Comparison of ENCODE assay signal across 9 cellular contexts in the genomic region with DNA sequence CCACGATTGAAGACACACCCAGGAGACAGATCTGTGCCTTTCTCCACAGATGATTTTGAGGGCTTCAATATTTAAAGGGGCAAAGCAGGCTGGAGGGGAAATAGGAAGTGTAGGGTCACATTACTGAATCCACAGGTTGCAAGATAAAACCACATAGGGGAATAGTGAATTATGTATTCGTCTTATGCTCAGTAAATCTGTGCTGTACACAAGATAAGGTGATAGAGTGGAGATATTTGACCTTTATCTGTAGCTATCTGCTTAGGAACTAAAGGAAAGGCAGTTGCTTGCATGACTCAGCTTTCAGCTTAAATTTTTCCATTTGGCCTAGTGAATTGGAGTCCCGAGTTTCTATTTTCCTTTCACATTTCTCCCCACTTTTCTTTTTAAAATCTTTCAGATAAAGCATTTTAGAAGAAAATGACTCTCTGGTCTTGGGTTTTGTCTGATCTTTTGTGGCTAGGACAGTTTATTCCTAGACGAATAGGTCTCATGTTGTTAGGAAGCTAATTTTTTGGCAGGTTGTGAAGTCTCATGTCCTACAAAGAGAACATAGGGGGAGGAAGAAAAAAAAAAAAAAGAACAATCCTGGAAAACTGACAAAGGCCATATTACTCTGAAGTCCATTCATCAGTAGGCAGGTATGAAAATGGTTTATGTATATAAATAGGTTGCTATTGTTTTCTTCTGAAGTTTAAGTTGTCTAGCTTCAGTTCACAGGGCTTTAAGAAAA. TPM values are rescaled to one million over a fixed set of nuclear protein-coding genes. Genes with fewer than 3 reads are reported as not detected.
A peak's percentile ranks its signal among the peaks of the same experiment; 100 is the strongest.
DNase-seq lines count a peak whose midpoint lies in the region; ATAC-seq, FAIRE-seq and TF ChIP-seq lines count a peak whose summit lies in the region.
"Had no signal": no experiment of that assay in that cellular context is flagged by ENCODE, and none has a peak within 500 bp of the region (broad histone marks: within the 10 kb centered on the region; RNA-seq: fewer than 3 reads in every experiment).

No MANE protein-coding gene starts in this region.

- H4K20me1 ChIP-seq in K562 (replicated peaks; ENCODE audit: control insufficient read depth, insufficient read depth, low read length) = no peaks in the 10 kb centered on the region

- no peak overlapping the region for H3K4me3 ChIP-seq in HUES6 (ENCODE audit: low read depth, low read length)
- H3K4me3 ChIP-seq in K562 = no peak overlapping the region
- H3K4me3 ChIP-seq in subcutaneous abdominal adipose tissue (ENCODE audit: low read depth in 1 of 5, low read length in 5 of 5) = no peak overlapping the region

- H3K4me1 Mint-ChIP-seq in activated naive CD4-positive, alpha-beta T cell treated with anti-CD3 and anti-CD28 coated beads, Interleukin-2, amount 10 ng/mL, durations not matched to agents 7 days and 5 days = no peaks in the 10 kb centered on the region

- no peak for TF ChIP-seq CTCF in K562 (IDR thresholded peaks at IDR 0.05 in 2 of 3, conservative IDR thresholded peaks at IDR 0.05 in 1 of 3; ENCODE audit: insufficient read depth in 2 of 3, low read depth in 1 of 3, low read length in 3 of 3)

- TF ChIP-seq POLR2A in K562 (conservative IDR thresholded peaks at IDR 0.05) (no peak), erythroblast (IDR thresholded peaks at IDR 0.05; ENCODE audit: low read length) (no peak)

- no TSS peak for BruUV-seq in K562 (replicated peaks; lab: Mats Ljungman, UMichigan)

- TF ChIP-seq RAD21 in K562 (CRISPR knock-in tag; conservative IDR thresholded peaks at IDR 0.05 in 1 of 2, IDR thresholded peaks at IDR 0.05 in 1 of 2) = no peak

- H3K9me1 ChIP-seq in K562 (ENCODE audit: control insufficient read depth, insufficient read depth, low read length) = no peaks in the 10 kb centered on the region

- H3K27me3 Mint-ChIP-seq in activated naive CD4-positive, alpha-beta T cell treated with anti-CD3 and anti-CD28 coated beads, Interleukin-2, amount 10 ng/mL, durations not matched to agents 7 days and 5 days = no peaks in the 10 kb centered on the region

- no peaks in the 10 kb centered on the region for H3K79me2 ChIP-seq in K562 (ENCODE audit: control insufficient read depth, insufficient read depth, low read length)

- WGBS in K562 (ENCODE audit: insufficient coverage, low coverage, missing lambda C conversion rate) = 12% methylated on average over 4 of the region's 4 CpGs

- H3K9me3 ChIP-seq in HUES6 (ENCODE audit: control insufficient read depth, insufficient read depth, low read depth, low read length) = no peaks in the 10 kb centered on the region
- H3K9me3 ChIP-seq in K562 (replicated peaks; ENCODE audit: control insufficient read depth, insufficient read depth, low read depth, low read length) = no peaks in the 10 kb centered on the region
- no peaks in the 10 kb centered on the region for H3K9me3 ChIP-seq in subcutaneous abdominal adipose tissue (ENCODE audit: control insufficient read depth in 5 of 5, low read length in 5 of 5)

- H3K27ac ChIP-seq in HUES6 (ENCODE audit: low read depth, low read length) (peak overlapping the region; percentile 69), K562 (ENCODE audit: extremely low read depth, low read depth, low read length) (peak overlapping the region; percentile 35; the same call in 1 of the 3 replicates), subcutaneous abdominal adipose tissue (ENCODE audit: low read depth, low read length) (peak overlapping the region; percentile 83)

- DNase-seq in K562 (ENCODE audit: extremely low read depth in 1 of 4, low spot score in 3 of 4) = no peak
- DNase-seq in left lobe of liver (ENCODE audit: low spot score) = no peak
- DNase-seq in activated naive CD4-positive, alpha-beta T cell treated with anti-CD3 and anti-CD28 coated beads, Interleukin-2, amount 10 ng/mL, durations not matched to agents 7 days and 5 days = no peak
- DNase-seq in SW480 (ENCODE audit: low spot score) = no peak
- DNase-seq in erythroblast (lab: John Stamatoyannopoulos, UW) = no peak
- DNase-seq: cerebellar nuclear complex, KG1 had no signal

- POLR2A ChIA-PET in K562 (lab: Yijun Ruan, JAX) = interaction anchor here (0.6 kb wide), 1 partner anchor 435 kb away, joined by 3 read pairs; no protein-coding TSS in a partner anchor

- ATAC-seq in K562 (no peak; the same call in 2 of the 3 replicates), left lobe of liver (peak; percentile 54)

- TF ChIP-seq EP300 in K562 (IDR thresholded peaks at IDR 0.05; ENCODE audit: low read length) = no peak

- no peak overlapping the region for H3K4me3 Mint-ChIP-seq in activated naive CD4-positive, alpha-beta T cell treated with anti-CD3 and anti-CD28 coated beads, Interleukin-2, amount 10 ng/mL, durations not matched to agents 7 days and 5 days

- intact Hi-C loops in K562 (cut with micrococcal nuclease) = no loop called here

- H3K36me3 ChIP-seq in HUES6 (ENCODE audit: control insufficient read depth, insufficient read depth, low read length) (no peaks in the 10 kb centered on the region), K562 (ENCODE audit: control insufficient read depth, insufficient read depth, low read length) (no peaks in the 10 kb centered on the region), subcutaneous abdominal adipose tissue (ENCODE audit: control insufficient read depth in 5 of 5, insufficient read depth in 5 of 5, low read length in 5 of 5) (no peaks in the 10 kb centered on the region)

- H2AFZ ChIP-seq in K562 (ENCODE audit: low read depth, low read length) = no peak overlapping the region

- H3K9me3 Mint-ChIP-seq in activated naive CD4-positive, alpha-beta T cell treated with anti-CD3 and anti-CD28 coated beads, Interleukin-2, amount 10 ng/mL, durations not matched to agents 7 days and 5 days = no peaks in the 10 kb centered on the region

- peaks cover 4% of the 10 kb centered on the region for H3K36me3 Mint-ChIP-seq in activated naive CD4-positive, alpha-beta T cell treated with anti-CD3 and anti-CD28 coated beads, Interleukin-2, amount 10 ng/mL, durations not matched to agents 7 days and 5 days

- no peak overlapping the region for H3K27ac Mint-ChIP-seq in activated naive CD4-positive, alpha-beta T cell treated with anti-CD3 and anti-CD28 coated beads, Interleukin-2, amount 10 ng/mL, durations not matched to agents 7 days and 5 days

- H3K4me2 ChIP-seq in K562 (ENCODE audit: insufficient read depth, low read length) = no peak overlapping the region

- H3K4me1 ChIP-seq in HUES6 (ENCODE audit: control insufficient read depth, insufficient read depth, low read length) = peaks cover 7% of the 10 kb centered on the region
- no peaks in the 10 kb centered on the region for H3K4me1 ChIP-seq in K562 (replicated peaks in 1 of 2; ENCODE audit: control insufficient read depth in 2 of 2, insufficient read depth in 2 of 2, low read length in 2 of 2)
- peaks cover 0 to 23% (median 7%) of the 10 kb centered on the region in 5 donors for H3K4me1 ChIP-seq in subcutaneous abdominal adipose tissue (ENCODE audit: control insufficient read depth in 5 of 5, insufficient read depth in 5 of 5, low read length in 5 of 5)

- in situ Hi-C loops in K562 (cut with MboI) = no loop called here

- CTCF ChIA-PET in K562 (lab: Yijun Ruan, JAX; ENCODE audit: low intra/inter-chr PET ratio) = no interaction called here
- CTCF ChIA-PET in activated naive CD4-positive, alpha-beta T cell treated with anti-CD3 and anti-CD28 coated beads, Interleukin-2, amount 10 ng/mL, durations not matched to agents 7 days and 5 days (lab: Charles Lee) = interaction anchor here (1.0 kb wide), 1 partner anchor 50 kb away, joined by 3 read pairs; no protein-coding TSS in a partner anchor

- H3K9ac ChIP-seq in HUES6 (ENCODE audit: low read length) (peak overlapping the region; percentile 53), K562 (ENCODE audit: insufficient read depth in 1 of 2, low read depth in 2 of 2, low read length in 2 of 2) (no peak overlapping the region), subcutaneous abdominal adipose tissue (ENCODE audit: low read length in 5 of 5) (peak overlapping the region in 3 of 5 donors; percentile 0 to 53 (median 7))

- H3K27me3 ChIP-seq in HUES6 (ENCODE audit: control insufficient read depth, insufficient read depth, low read length) (no peaks in the 10 kb centered on the region), K562 (ENCODE audit: control insufficient read depth in 2 of 2, insufficient read depth in 2 of 2, low read length in 2 of 2) (no peaks in the 10 kb centered on the region), subcutaneous abdominal adipose tissue (ENCODE audit: control insufficient read depth in 5 of 5, insufficient read depth in 4 of 5, low read length in 5 of 5) (no peaks in the 10 kb centered on the region)

- FAIRE-seq in K562 (lab: Jason Lieb, UNC) = no peak

TF ChIP-seq in K562, 482 proteins besides CTCF, POLR2A, EP300 and RAD21 (continues in another document):
- no peak for TF ChIP-seq ZKSCAN8 (CRISPR knock-in tag; IDR thresholded peaks at IDR 0.05)
- peak; percentile 44; the same call in 1 of the 2 replicates for TF ChIP-seq MTA1 (IDR thresholded peaks at IDR 0.05; ENCODE audit: borderline replicate concordance)
- peak; percentile 20; the same call in 1 of the 2 replicates for TF ChIP-seq MAFK (IDR thresholded peaks at IDR 0.05; ENCODE audit: low read length)
- no peak for TF ChIP-seq BMI1 (IDR thresholded peaks at IDR 0.05; ENCODE audit: low read length)
- TF ChIP-seq CBX5 (IDR thresholded peaks at IDR 0.05; ENCODE audit: borderline replicate concordance, low read depth) = no peak
- 0 out of 2 replicates have a peak, but pooled peaks have one; percentile 15 for TF ChIP-seq SMARCA4 (IDR thresholded peaks at IDR 0.05)
- TF ChIP-seq SMARCE1 (IDR thresholded peaks at IDR 0.05) = peak; percentile 47; the same call in 1 of the 2 replicates

RNA-seq across cellular contexts. Expression of a gene that starts 55.4 kb away (rescaled TPM):
- 2.7 and 4.2 TPM in 2 replicates for total RNA-seq in K562 (2011; cell fraction: chromatin; rRNA removed; ENCODE audit: low replicate concordance)
- 1.8 and 3.6 TPM in 2 replicates for total RNA-seq in K562 (2011; cell fraction: nucleolus; rRNA removed)
- total RNA-seq in K562 (2011; cell fraction: nucleoplasm; rRNA removed) = 4.5 and 4.6 TPM in 2 replicates
- total RNA-seq in K562 (2014; rRNA removed) (4.5 and 7.5 TPM in 2 replicates), K562 (2014; rRNA removed; fragmentation: Illumina TruSeq; extraction: Trizol) (5.0 and 5.1 TPM in 2 replicates), K562 (2015; rRNA removed; fragmentation: Illumina TruSeq; extraction: Trizol) (4.6 and 5.4 TPM in 2 replicates), K562 (2021) (4.9 and 5.5 TPM in 2 replicates), left lobe of liver (5.4 TPM)
- polyA plus RNA-seq in K562 (2011; rRNA removed) (4.5 and 5.1 TPM in 2 replicates), K562 (2014; fragmentation: Illumina TruSeq; extraction: Trizol) (3.9 and 4.0 TPM in 2 replicates), K562 (2014; fragmentation: Nextera tagmentation; extraction: Ambion mirVana) (1 to 10 TPM; 1.6 to 2.7 TPM), K562 (2014; rRNA removed) (4.2 and 4.4 TPM in 2 replicates)
- 1.9 and 3.0 TPM in 2 replicates for polyA plus RNA-seq in K562 (2011; cell fraction: cytosol; rRNA removed)
- polyA plus RNA-seq in K562 (2011; cell fraction: nucleus; rRNA removed) = 3.3 and 4.1 TPM in 2 replicates
- 3.1 and 3.8 TPM in 2 replicates for polyA plus RNA-seq in K562 (2012)
- polyA minus RNA-seq in K562 (2011; rRNA and poly(A)+ RNA removed) = 4.3 and 5.1 TPM in 2 replicates
- polyA minus RNA-seq in K562 (2011; cell fraction: cytosol; rRNA and poly(A)+ RNA removed) = 2.6 and 2.7 TPM in 2 replicates
- polyA minus RNA-seq in K562 (2011; cell fraction: nucleus; rRNA and poly(A)+ RNA removed) = 4.3 and 6.1 TPM in 2 replicates

Comparison
In these comparisons a context has a peak if more than half of its experiments do, and no peak if none do; other contexts are left out.
1. H3K9ac ChIP-seq: peak in HUES6 (single experiment) and subcutaneous abdominal adipose tissue (3 of 5); none in K562 (0 of 2).
2. Peak in every context shown above with its lines, with median percentiles within 50 percentile points of each other: H3K27ac ChIP-seq.